ENCODE assay signal across 8 cellular contexts in genomic region chr2:84904717-84905174, GRCh38. TPM values are rescaled to one million over a fixed set of nuclear protein-coding genes. Genes with fewer than 3 reads are reported as not detected.
DNase-seq lines count a peak whose midpoint lies in the region; ATAC-seq, FAIRE-seq and TF ChIP-seq lines count a peak whose summit lies in the region.

No MANE protein-coding gene starts in this region.

- peak overlapping the region; percentile 54; the same call in 1 of the 2 replicates for H3K27ac ChIP-seq in SK-N-MC
- H3K27ac ChIP-seq in colonic mucosa = peak overlapping the region; percentile 99
- H3K27ac ChIP-seq in HepG2 (ENCODE audit: extremely low read length, insufficient read depth, low read length) = no peak overlapping the region

- H2AFZ ChIP-seq in HepG2 (ENCODE audit: low read length) = peak overlapping the region; percentile 45

- peak overlapping the region; percentile 73 to 87 for H3K27ac Mint-ChIP-seq in stimulated activated naive CD8-positive, alpha-beta T cell treated with anti-CD3 and anti-CD28 coated beads, Interleukin-15, amount 100 ng/mL, for 72 hours

- H3K4me2 ChIP-seq in HepG2 (ENCODE audit: low read depth, low read length) = peak overlapping the region; percentile 99

- H3K9ac ChIP-seq in SK-N-MC (ENCODE audit: insufficient read length) (peak overlapping the region; percentile 69), colonic mucosa (ENCODE audit: low read depth in 2 of 2, low read length in 2 of 2) (peak overlapping the region; percentile 86 to 94), HepG2 (ENCODE audit: insufficient read depth, low read depth, low read length) (peak overlapping the region; percentile 62; the same call in 1 of the 2 replicates)

- peaks cover 81% of the 10 kb centered on the region for H3K4me1 Mint-ChIP-seq in stimulated activated naive CD8-positive, alpha-beta T cell treated with anti-CD3 and anti-CD28 coated beads, Interleukin-15, amount 100 ng/mL, for 72 hours

- no peaks in the 10 kb centered on the region for H3K27me3 Mint-ChIP-seq in stimulated activated naive CD8-positive, alpha-beta T cell treated with anti-CD3 and anti-CD28 coated beads, Interleukin-15, amount 100 ng/mL, for 72 hours

- H3K27me3 ChIP-seq in GM06990 (replicated peaks; ENCODE audit: control insufficient read depth, insufficient read depth, low read length) (no peaks in the 10 kb centered on the region), colonic mucosa (no peaks in the 10 kb centered on the region), HepG2 (ENCODE audit: control insufficient read depth in 1 of 2, insufficient read depth in 2 of 2, low read length in 2 of 2) (peaks cover 2 to 39% of the 10 kb centered on the region in 2 experiments; a peak in 2 of 5 replicates)

- no peaks in the 10 kb centered on the region for H3K4me1 ChIP-seq in colonic mucosa
- peaks cover 31% of the 10 kb centered on the region for H3K4me1 ChIP-seq in HepG2 (ENCODE audit: insufficient read depth, low read length)

- H3K9me3 ChIP-seq in SK-N-MC (ENCODE audit: low read depth, low read length) (no peaks in the 10 kb centered on the region), colonic mucosa (no peaks in the 10 kb centered on the region), HepG2 (ENCODE audit: low read length) (peaks cover 5% of the 10 kb centered on the region; the same call in 1 of the 2 replicates)

- H3K9me3 Mint-ChIP-seq in stimulated activated naive CD8-positive, alpha-beta T cell treated with anti-CD3 and anti-CD28 coated beads, Interleukin-15, amount 100 ng/mL, for 72 hours = peaks cover 10 to 17% of the 10 kb centered on the region in 2 donors

- CTCF ChIA-PET in HepG2 (lab: Yijun Ruan, JAX; ENCODE audit: low intra/inter-chr PET ratio, low total read pairs) = interaction anchor here (4.3 kb wide), 1 partner anchor 21 kb away, joined by 64 read pairs; no protein-coding TSS in a partner anchor

- TF ChIP-seq CTCF in GM06990 (IDR thresholded peaks at IDR 0.05; ENCODE audit: insufficient read depth, low read length, poor library complexity, severe bottlenecking) (no peak), colonic mucosa (IDR thresholded peaks at IDR 0.05) (no peak), HepG2 (CRISPR knock-in tag; IDR thresholded peaks at IDR 0.05) (no peak)

- TF ChIP-seq RAD21 in HepG2 (CRISPR knock-in tag; IDR thresholded peaks at IDR 0.05) = no peak

- peaks cover 10% of the 10 kb centered on the region for H3K79me2 ChIP-seq in HepG2 (ENCODE audit: insufficient read depth, low read length)

- H3K36me3 ChIP-seq in GM06990 (ENCODE audit: control insufficient read depth, insufficient read depth, low read length) (no peaks in the 10 kb centered on the region; the same call in 1 of the 2 replicates), SK-N-MC (ENCODE audit: insufficient read depth, low read length) (peaks cover 16% of the 10 kb centered on the region), colonic mucosa (no peaks in the 10 kb centered on the region), HepG2 (replicated peaks in 1 of 2; ENCODE audit: control insufficient read depth in 1 of 2, insufficient read depth in 2 of 2, low read length in 2 of 2) (no peaks in the 10 kb centered on the region)

- POLR2A ChIA-PET in HepG2 (lab: Yijun Ruan, JAX) = interaction anchor here (0.6 to 7.5 kb wide), 6 partner anchors 14 to 75 kb away, joined by 3 to 141 read pairs (median 10); no protein-coding TSS in a partner anchor

- intact Hi-C loops in colonic mucosa (cut with DNase I) (no loop called here), HepG2 (cut with micrococcal nuclease; ENCODE audit: unreplicated experiment) (loop anchor here (2.0 kb wide), 1 partner anchor 22 kb away; no protein-coding TSS in a partner anchor)

- no peaks in the 10 kb centered on the region for H4K20me1 ChIP-seq in HepG2 (ENCODE audit: insufficient read depth, low read length)

- FAIRE-seq in HepG2 (lab: Jason Lieb, UNC) = no peak

- BruUV-seq in HepG2 (replicated peaks; lab: Mats Ljungman, UMichigan) = no TSS peak

- H3K4me3 ChIP-seq in GM06990 (replicated peaks; ENCODE audit: low read depth, low read length) (peak overlapping the region; percentile 90), SK-N-MC (peak overlapping the region; percentile 98), colonic mucosa (peak overlapping the region; percentile 72), HepG2 (replicated peaks in 1 of 3; ENCODE audit: insufficient read depth in 1 of 3, low read depth in 2 of 3, low read length in 3 of 3) (peak overlapping the region; percentile 90 to 98 (median 98))

- ATAC-seq in HepG2 (peak; percentile 58), HG02938 (IDR thresholded peaks at IDR 0.05; ENCODE audit: unreplicated experiment) (no peak)
- peak; percentile 4 for ATAC-seq in stimulated activated naive CD8-positive, alpha-beta T cell treated with anti-CD3 and anti-CD28 coated beads, Interleukin-15, amount 100 ng/mL, for 72 hours

- H3K4me3 Mint-ChIP-seq in stimulated activated naive CD8-positive, alpha-beta T cell treated with anti-CD3 and anti-CD28 coated beads, Interleukin-15, amount 100 ng/mL, for 72 hours = peak overlapping the region; percentile 66 to 94

- no peak for TF ChIP-seq EP300 in HepG2 (IDR thresholded peaks at IDR 0.05; ENCODE audit: low read depth in 2 of 2, low read length in 2 of 2)
- TF ChIP-seq EP300 in HepG2 (CRISPR knock-in tag; IDR thresholded peaks at IDR 0.05; ENCODE audit: borderline replicate concordance) = no peak

- WGBS in HepG2 (ENCODE audit: low lambda C conversion rate) = 2% methylated on average over 21 of the region's 21 CpGs

- TF ChIP-seq POLR2A in HepG2 (IDR thresholded peaks at IDR 0.05; ENCODE audit: insufficient read depth in 1 of 2, low read depth in 2 of 2, low read length in 2 of 2) = no peak

- in situ Hi-C loops in HepG2 (cut with HindIII; ENCODE audit: extremely low pct_ligation_motif_present, low pct_unique_long_range_greater_than_20kb) = no loop called here

- DNase-seq in A172 (ENCODE audit: low spot score) = peak; percentile 85
- no peak for DNase-seq in GM06990 (ENCODE audit: extremely low read depth, insufficient read length)
- no peak for DNase-seq in SK-N-MC (ENCODE audit: low read depth, low spot score)
- peak; percentile 88 for DNase-seq in colonic mucosa
- DNase-seq in HepG2 (ENCODE audit: low spot score) = no peak
- peak; percentile 38 to 68 for DNase-seq in stimulated activated naive CD8-positive, alpha-beta T cell treated with anti-CD3 and anti-CD28 coated beads, Interleukin-15, amount 100 ng/mL, for 72 hours
- no peak for DNase-seq in activated CD4-positive, CD25-positive, alpha-beta regulatory T cell (lab: John Stamatoyannopoulos, UW)

RNA-seq across cellular contexts. Expression of gene TMSB10, which starts 0.7 kb away (rescaled TPM):
- 8,628 and 10,596 TPM in 2 replicates for total RNA-seq in A172 (2014; rRNA removed; shearing (Covaris generic))
- 1,000 to 10,000 TPM; 2,226 to 3,150 TPM for total RNA-seq in colonic mucosa
- total RNA-seq in HepG2 (2016; rRNA removed; fragmentation: Illumina TruSeq; extraction: Trizol) = 708 and 754 TPM in 2 replicates
- 577 and 682 TPM in 2 replicates for total RNA-seq in HepG2 (2016; cell fraction: cytosol; rRNA removed; fragmentation: Illumina TruSeq; extraction: Trizol; ENCODE audit: low read depth)
- total RNA-seq in HepG2 (2016; cell fraction: insoluble cytoplasmic fraction; rRNA removed; fragmentation: Illumina TruSeq; extraction: Trizol) = 702 and 711 TPM in 2 replicates
- total RNA-seq in HepG2 (2016; cell fraction: membrane; rRNA removed; fragmentation: Illumina TruSeq; extraction: Trizol) = 753 and 798 TPM in 2 replicates
- total RNA-seq in HepG2 (2016; cell fraction: nucleus; rRNA removed; fragmentation: Illumina TruSeq; extraction: Trizol) = 206 and 246 TPM in 2 replicates
- 528 and 665 TPM in 2 replicates for polyA plus RNA-seq in HepG2 (2011; rRNA removed)
- 1,060 and 1,065 TPM in 2 replicates for polyA plus RNA-seq in HepG2 (2011; cell fraction: cytosol; rRNA removed)
- polyA plus RNA-seq in HepG2 (2011; cell fraction: nucleus; rRNA removed) = 311 and 445 TPM in 2 replicates
- 917 and 1,099 TPM in 2 replicates for polyA plus RNA-seq in HepG2 (2012)
- polyA plus RNA-seq in HepG2 (2016; cell fraction: cytosol; fragmentation: Illumina TruSeq; extraction: Trizol; ENCODE audit: low read depth) = 700 and 865 TPM in 2 replicates
- polyA plus RNA-seq in HepG2 (2016; cell fraction: insoluble cytoplasmic fraction; fragmentation: Illumina TruSeq; extraction: Trizol; ENCODE audit: low read depth) = 669 and 773 TPM in 2 replicates
- 819 and 872 TPM in 2 replicates for polyA plus RNA-seq in HepG2 (2016; cell fraction: membrane; fragmentation: Illumina TruSeq; extraction: Trizol; ENCODE audit: low read depth)
- polyA plus RNA-seq in HepG2 (2016; cell fraction: nucleus; fragmentation: Illumina TruSeq; extraction: Trizol; ENCODE audit: insufficient read depth, low read depth) = 429 and 431 TPM in 2 replicates
- 67.4 and 236 TPM in 2 replicates for polyA minus RNA-seq in HepG2 (2011; rRNA and poly(A)+ RNA removed; ENCODE audit: low replicate concordance)
- 123 and 157 TPM in 2 replicates for polyA minus RNA-seq in HepG2 (2011; cell fraction: cytosol; rRNA and poly(A)+ RNA removed)
- polyA minus RNA-seq in HepG2 (2011; cell fraction: nucleus; rRNA and poly(A)+ RNA removed) = 35.6 and 38.8 TPM in 2 replicates

RNA-seq across cellular contexts. Expression of gene TRABD2A, which starts 23.9 kb away (rescaled TPM):
- total RNA-seq in A172 (2014; rRNA removed; shearing (Covaris generic)) = 10.6 and 12.6 TPM in 2 replicates
- total RNA-seq in colonic mucosa = 100 to 1,000 TPM in 1 of 2 donors, 10 to 100 TPM in 1; 88.1 to 158 TPM
- total RNA-seq in HepG2 (2016; rRNA removed; fragmentation: Illumina TruSeq; extraction: Trizol) = 0.36 TPM in 1 of 2 replicates, not detected in the other
- total RNA-seq in HepG2 (2016; cell fraction: cytosol; rRNA removed; fragmentation: Illumina TruSeq; extraction: Trizol; ENCODE audit: low read depth) = not detected in 2 replicates
- 0.09 TPM in 1 of 2 replicates, not detected in the other for total RNA-seq in HepG2 (2016; cell fraction: insoluble cytoplasmic fraction; rRNA removed; fragmentation: Illumina TruSeq; extraction: Trizol)
- total RNA-seq in HepG2 (2016; cell fraction: membrane; rRNA removed; fragmentation: Illumina TruSeq; extraction: Trizol) = 0.38 TPM in 1 of 2 replicates, not detected in the other
- 0.34 TPM in 1 of 2 replicates, not detected in the other for total RNA-seq in HepG2 (2016; cell fraction: nucleus; rRNA removed; fragmentation: Illumina TruSeq; extraction: Trizol)
- 0.15 and 0.21 TPM in 2 replicates for polyA plus RNA-seq in HepG2 (2011; rRNA removed)
- 0.21 TPM in 1 of 2 replicates, not detected in the other for polyA plus RNA-seq in HepG2 (2011; cell fraction: cytosol; rRNA removed)
- polyA plus RNA-seq in HepG2 (2011; cell fraction: nucleus; rRNA removed) = 0.12 TPM in 1 of 2 replicates, not detected in the other
- 0.13 and 0.25 TPM in 2 replicates for polyA plus RNA-seq in HepG2 (2012)
- polyA plus RNA-seq in HepG2 (2016; cell fraction: cytosol; fragmentation: Illumina TruSeq; extraction: Trizol; ENCODE audit: low read depth) = 0.28 TPM in 1 of 2 replicates, not detected in the other
- polyA plus RNA-seq in HepG2 (2016; cell fraction: insoluble cytoplasmic fraction; fragmentation: Illumina TruSeq; extraction: Trizol; ENCODE audit: low read depth) = not detected in 2 replicates
- polyA plus RNA-seq in HepG2 (2016; cell fraction: membrane; fragmentation: Illumina TruSeq; extraction: Trizol; ENCODE audit: low read depth) = 0.06 TPM in 1 of 2 replicates, not detected in the other
- not detected in 2 replicates for polyA plus RNA-seq in HepG2 (2016; cell fraction: nucleus; fragmentation: Illumina TruSeq; extraction: Trizol; ENCODE audit: insufficient read depth, low read depth)
- 0.16 and 246 TPM in 2 replicates for polyA minus RNA-seq in HepG2 (2011; rRNA and poly(A)+ RNA removed; ENCODE audit: low replicate concordance)
- polyA minus RNA-seq in HepG2 (2011; cell fraction: cytosol; rRNA and poly(A)+ RNA removed) = not detected in 2 replicates
- 0.50 TPM in 1 of 2 replicates, not detected in the other for polyA minus RNA-seq in HepG2 (2011; cell fraction: nucleus; rRNA and poly(A)+ RNA removed)

Comparison
In these comparisons a context has a peak if more than half of its experiments do, and no peak if none do; other contexts are left out.
1. DNase-seq: peak in A172 (single experiment), colonic mucosa (single experiment) and stimulated activated naive CD8-positive, alpha-beta T cell treated with anti-CD3 and anti-CD28 coated beads, Interleukin-15, amount 100 ng/mL, for 72 hours (2 of 2); none in GM06990 (single experiment), SK-N-MC (single experiment), HepG2 (single experiment) and activated CD4-positive, CD25-positive, alpha-beta regulatory T cell (0 of 4).
2. Peak in every context shown above with its lines, with median percentiles within 50 percentile points of each other: H3K4me3 ChIP-seq and H3K9ac ChIP-seq.